Comparison of ENCODE assay signal across 22 cellular contexts in genomic region chr12:23887055-23887835, GRCh38.
DNase-seq lines count a peak whose midpoint lies in the region; ATAC-seq and TF ChIP-seq lines count a peak whose summit lies in the region.
"Had no signal": no experiment of that assay in that cellular context is flagged by ENCODE, and none has a peak within 500 bp of the region (broad histone marks: within the 10 kb centered on the region; RNA-seq: fewer than 3 reads in every experiment).

No MANE protein-coding gene starts in this region.

- ATAC-seq in GM23338 (no peak), right lobe of liver (peak in 3 of 4 donors; percentile 19 to 56 (median 42)), HG02571 (IDR thresholded peaks at IDR 0.05; ENCODE audit: unreplicated experiment) (no peak)
- ATAC-seq in stimulated activated naive B cell treated with anti-CD40 and anti-IgM and Interleukin-4, amounts not matched to agents 10 μg/mL and 1 μg/mL and 100 μg/mL, for 72 hours (replicated peaks): no peak
- ATAC-seq: gastrocnemius medialis; natural killer cell; stimulated activated naive CD8-positive, alpha-beta T cell treated with anti-CD3 and anti-CD28 coated beads, Interleukin-15, amount 100 ng/mL, for 72 hours had no signal

- TF ChIP-seq POLR2A in right lobe of liver (IDR thresholded peaks at IDR 0.05): no peak

- H3K4me1 ChIP-seq in GM23338 (ENCODE audit: insufficient read depth) (no peaks in the 10 kb centered on the region), right lobe of liver (no peaks in the 10 kb centered on the region)
- H3K4me1 ChIP-seq: colonic mucosa, gastrocnemius medialis, parathyroid adenoma had no signal

- H2AFZ ChIP-seq in GM23338: no peak overlapping the region
- H2AFZ ChIP-seq: parathyroid adenoma had no signal

- no peak for TF ChIP-seq CTCF in GM23338 (conservative IDR thresholded peaks at IDR 0.05; ENCODE audit: low read depth in 2 of 2)
- no peak for TF ChIP-seq CTCF in chondrocyte (IDR thresholded peaks at IDR 0.05)
- TF ChIP-seq CTCF in right lobe of liver (IDR thresholded peaks at IDR 0.05): no peak

- H3K36me3 Mint-ChIP-seq in GM23338 (ENCODE audit: low read depth) (no peaks in the 10 kb centered on the region), chondrocyte (ENCODE audit: low read depth) (no peaks in the 10 kb centered on the region)
- no peaks in the 10 kb centered on the region for H3K36me3 Mint-ChIP-seq in stimulated activated naive B cell treated with anti-CD40 and anti-IgM and Interleukin-4, amounts not matched to agents 10 μg/mL and 1 μg/mL and 100 μg/mL, for 72 hours
- H3K36me3 Mint-ChIP-seq: natural killer cell had no signal

- no peaks in the 10 kb centered on the region for H4K20me1 ChIP-seq in GM23338 (replicated peaks; ENCODE audit: insufficient read depth)

- no peak overlapping the region for H3K4me3 ChIP-seq in GM23338
- no peak overlapping the region for H3K4me3 ChIP-seq in right lobe of liver
- H3K4me3 ChIP-seq: colonic mucosa, gastrocnemius medialis had no signal

- no peaks in the 10 kb centered on the region for H3K27me3 ChIP-seq in GM23338 (ENCODE audit: insufficient read depth)
- H3K27me3 ChIP-seq in right lobe of liver: no peaks in the 10 kb centered on the region
- H3K27me3 ChIP-seq: colonic mucosa, gastrocnemius medialis had no signal

- no peaks in the 10 kb centered on the region for H3F3A ChIP-seq in GM23338 (replicated peaks; ENCODE audit: low read depth)

- H3K27ac Mint-ChIP-seq in GM23338 (peak overlapping the region; percentile 7; the same call in 1 of the 2 replicates), chondrocyte (ENCODE audit: unreplicated experiment) (peak overlapping the region; percentile 49)
- H3K27ac Mint-ChIP-seq in stimulated activated naive B cell treated with anti-CD40 and anti-IgM and Interleukin-4, amounts not matched to agents 10 μg/mL and 1 μg/mL and 100 μg/mL, for 72 hours: no peak overlapping the region
- H3K27ac Mint-ChIP-seq: activated CD4-positive, alpha-beta T cell treated with anti-CD3 and anti-CD28 coated beads, Interleukin-2, amount 10 ng/mL, durations not matched to agents 7 days and 5 days; natural killer cell had no signal

- no peak overlapping the region for H3K4me3 Mint-ChIP-seq in GM23338
- H3K4me3 Mint-ChIP-seq in chondrocyte (ENCODE audit: unreplicated experiment): no peak overlapping the region
- H3K4me3 Mint-ChIP-seq in stimulated activated naive B cell treated with anti-CD40 and anti-IgM and Interleukin-4, amounts not matched to agents 10 μg/mL and 1 μg/mL and 100 μg/mL, for 72 hours: no peak overlapping the region
- H3K4me3 Mint-ChIP-seq: activated CD4-positive, alpha-beta T cell treated with anti-CD3 and anti-CD28 coated beads, Interleukin-2, amount 10 ng/mL, durations not matched to agents 7 days and 5 days; natural killer cell; stimulated activated naive CD8-positive, alpha-beta T cell treated with anti-CD3 and anti-CD28 coated beads, Interleukin-15, amount 100 ng/mL, for 72 hours had no signal

- no peak overlapping the region for H3K27ac ChIP-seq in GM23338 (ENCODE audit: low read depth)
- H3K27ac ChIP-seq in right lobe of liver: no peak overlapping the region
- H3K27ac ChIP-seq: colonic mucosa, gastrocnemius medialis, parathyroid adenoma had no signal

- H3K4me2 ChIP-seq in GM23338: no peak overlapping the region

- 42% methylated on average over 3 of the region's 3 CpGs for WGBS in right lobe of liver (ENCODE audit: insufficient coverage, low coverage, low lambda C conversion rate, missing lambda C conversion rate)

- no peaks in the 10 kb centered on the region for H3K79me2 ChIP-seq in GM23338 (replicated peaks; ENCODE audit: insufficient read depth)
- H3K79me2 ChIP-seq: parathyroid adenoma had no signal

- H3K9me3 Mint-ChIP-seq in GM23338 (no peaks in the 10 kb centered on the region), chondrocyte (ENCODE audit: low read depth) (no peaks in the 10 kb centered on the region)
- H3K9me3 Mint-ChIP-seq in stimulated activated naive B cell treated with anti-CD40 and anti-IgM and Interleukin-4, amounts not matched to agents 10 μg/mL and 1 μg/mL and 100 μg/mL, for 72 hours: no peaks in the 10 kb centered on the region
- H3K9me3 Mint-ChIP-seq: activated CD4-positive, alpha-beta T cell treated with anti-CD3 and anti-CD28 coated beads, Interleukin-2, amount 10 ng/mL, durations not matched to agents 7 days and 5 days; stimulated activated naive CD8-positive, alpha-beta T cell treated with anti-CD3 and anti-CD28 coated beads, Interleukin-15, amount 100 ng/mL, for 72 hours had no signal

- no peaks in the 10 kb centered on the region for H3K9me3 ChIP-seq in right lobe of liver
- H3K9me3 ChIP-seq: colonic mucosa, gastrocnemius medialis had no signal

- H3K9me2 ChIP-seq in GM23338 (ENCODE audit: insufficient read depth): no peaks in the 10 kb centered on the region

- no peaks in the 10 kb centered on the region for H3K4me1 Mint-ChIP-seq in GM23338
- peaks cover 15% of the 10 kb centered on the region for H3K4me1 Mint-ChIP-seq in chondrocyte (ENCODE audit: low read depth)
- no peaks in the 10 kb centered on the region for H3K4me1 Mint-ChIP-seq in stimulated activated naive B cell treated with anti-CD40 and anti-IgM and Interleukin-4, amounts not matched to agents 10 μg/mL and 1 μg/mL and 100 μg/mL, for 72 hours
- H3K4me1 Mint-ChIP-seq: activated CD4-positive, alpha-beta T cell treated with anti-CD3 and anti-CD28 coated beads, Interleukin-2, amount 10 ng/mL, durations not matched to agents 7 days and 5 days; natural killer cell; stimulated activated naive CD8-positive, alpha-beta T cell treated with anti-CD3 and anti-CD28 coated beads, Interleukin-15, amount 100 ng/mL, for 72 hours had no signal

- no peak for DNase-seq in GM23338 (ENCODE audit: low spot score)
- peak; percentile 29 for DNase-seq in NOMO-1 treated with DMSO at 0.1 percent for 48 hours (lab: John Stamatoyannopoulos, UW; ENCODE audit: unreplicated experiment)
- no peak for DNase-seq in chondrocyte (ENCODE audit: low spot score)
- no peak for DNase-seq in right lobe of liver
- DNase-seq in NCI-H446 treated with DMSO at 0.1 percent for 48 hours (lab: John Stamatoyannopoulos, UW): no peak
- DNase-seq in LoVo (ENCODE audit: low spot score): no peak
- DNase-seq in stimulated activated naive B cell treated with anti-CD40 and anti-IgM and Interleukin-4, amounts not matched to agents 10 μg/mL and 1 μg/mL and 100 μg/mL, for 72 hours: no peak
- DNase-seq: activated CD4-positive, alpha-beta T cell treated with anti-CD3 and anti-CD28 coated beads, Interleukin-2, amount 10 ng/mL, durations not matched to agents 7 days and 5 days; activated gamma-delta T cell treated with Interleukin-2 at 50 U/mL for 16 hours; colonic mucosa; gastrocnemius medialis; kidney glomerular epithelial cell; MM.1S; natural killer cell; NCI-H226; Right ventricle myocardium superior; stimulated activated CD4-positive, alpha-beta T cell treated with anti-CD3 and anti-CD28 coated beads, Interleukin-2, amount 100 ng/mL, for 24 hours; stimulated activated naive CD8-positive, alpha-beta T cell treated with anti-CD3 and anti-CD28 coated beads, Interleukin-15, amount 100 ng/mL, for 72 hours; T-helper 1 cell; trophoblast cell had no signal

- intact Hi-C loops in right lobe of liver (cut with DNase I): no loop called here

- H3K27me3 Mint-ChIP-seq in GM23338 (ENCODE audit: insufficient read depth, low read depth, poor library complexity): no peaks in the 10 kb centered on the region
- H3K27me3 Mint-ChIP-seq in chondrocyte (ENCODE audit: low read depth): no peaks in the 10 kb centered on the region
- no peaks in the 10 kb centered on the region for H3K27me3 Mint-ChIP-seq in stimulated activated naive B cell treated with anti-CD40 and anti-IgM and Interleukin-4, amounts not matched to agents 10 μg/mL and 1 μg/mL and 100 μg/mL, for 72 hours
- H3K27me3 Mint-ChIP-seq: activated CD4-positive, alpha-beta T cell treated with anti-CD3 and anti-CD28 coated beads, Interleukin-2, amount 10 ng/mL, durations not matched to agents 7 days and 5 days; stimulated activated naive CD8-positive, alpha-beta T cell treated with anti-CD3 and anti-CD28 coated beads, Interleukin-15, amount 100 ng/mL, for 72 hours had no signal

- H3K36me3 ChIP-seq in GM23338 (ENCODE audit: insufficient read depth) (no peaks in the 10 kb centered on the region), right lobe of liver (peaks cover 0 to 2% (median 0%) of the 10 kb centered on the region in 4 donors)
- H3K36me3 ChIP-seq: colonic mucosa, gastrocnemius medialis had no signal

TF ChIP-seq in GM23338, 12 proteins besides CTCF, POLR2A, EP300 and RAD21 (continues in another document):
- TF ChIP-seq ZNF114 (CRISPR knock-in tag; IDR thresholded peaks at IDR 0.05): no peak
- TF ChIP-seq REST (IDR thresholded peaks at IDR 0.05; ENCODE audit: unreplicated experiment): no peak

Comparison
In these comparisons a context has a peak if more than half of its experiments do, and no peak if none do; other contexts are left out.
1. ATAC-seq: peak in right lobe of liver (3 of 4); none in GM23338 (single experiment), stimulated activated naive B cell treated with anti-CD40 and anti-IgM and Interleukin-4, amounts not matched to agents 10 μg/mL and 1 μg/mL and 100 μg/mL, for 72 hours (0 of 2) and HG02571 (single experiment).